ENCODE assay signal across 27 cellular contexts in the genomic region with DNA sequence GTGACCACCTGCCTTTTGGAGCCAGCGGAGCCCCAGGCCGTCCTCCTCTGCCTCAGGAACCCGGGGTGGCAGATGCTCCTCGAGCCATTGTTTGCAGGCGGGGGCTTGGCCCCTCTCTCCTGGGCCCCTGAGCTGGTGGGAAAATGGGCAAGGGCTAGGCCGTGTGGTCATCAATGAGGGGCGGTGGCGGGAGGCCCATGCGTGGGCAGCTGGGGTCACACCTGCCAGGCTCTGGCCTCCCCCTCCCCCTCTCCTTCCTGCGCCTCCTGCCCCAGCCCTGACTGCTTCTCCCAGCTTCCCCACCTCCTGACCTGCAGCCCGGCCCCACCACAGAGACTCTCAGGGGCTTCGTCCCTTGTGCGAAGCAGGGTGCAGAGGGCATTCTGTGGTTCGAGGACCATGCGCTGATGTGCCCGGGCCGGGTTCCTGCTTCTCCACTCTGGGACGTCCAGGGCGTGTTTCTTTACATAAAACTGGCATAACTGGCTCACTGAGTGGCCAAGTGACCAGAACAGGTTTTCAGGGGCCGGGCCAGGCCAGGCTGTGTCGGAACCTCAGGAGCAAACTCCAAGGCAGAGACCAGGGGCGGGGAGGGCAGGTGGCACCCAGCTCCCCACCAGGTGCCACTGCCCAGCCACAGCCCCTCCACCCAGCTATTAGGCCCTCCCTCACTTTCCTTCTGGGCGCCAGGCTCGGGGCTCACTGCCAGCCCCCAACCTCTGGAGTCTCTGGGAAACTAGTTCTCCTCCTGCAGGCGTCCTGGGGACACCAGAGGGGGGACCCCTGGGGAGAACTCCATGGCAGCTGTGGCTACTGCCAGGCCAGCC. TPM values are rescaled to one million over a fixed set of nuclear protein-coding genes. Genes with fewer than 3 reads are reported as not detected.
DNase-seq lines count a peak whose midpoint lies in the region; ATAC-seq, FAIRE-seq and TF ChIP-seq lines count a peak whose summit lies in the region.
"Had no signal": no experiment of that assay in that cellular context is flagged by ENCODE, and none has a peak within 500 bp of the region (broad histone marks: within the 10 kb centered on the region; RNA-seq: fewer than 3 reads in every experiment).

No MANE protein-coding gene starts in this region.

- BruUV-seq in MCF 10A (replicated peaks; lab: Mats Ljungman, UMichigan) (no TSS peak), K562 (replicated peaks; lab: Mats Ljungman, UMichigan) (no TSS peak)

- H3K27ac Mint-ChIP-seq in MCF 10A (ENCODE audit: low read depth, unreplicated experiment), result no peak overlapping the region
- peak overlapping the region in 1 of 3 experiments; percentile 25 for H3K27ac Mint-ChIP-seq in nephron
- H3K27ac Mint-ChIP-seq: activated CD4-positive, alpha-beta T cell treated with anti-CD3 and anti-CD28 coated beads, Interleukin-2, amount 10 ng/mL, durations not matched to agents 7 days and 5 days; activated naive CD4-positive, alpha-beta T cell treated with anti-CD3 and anti-CD28 coated beads for 36 hours; stimulated activated naive CD8-positive, alpha-beta T cell treated with anti-CD3 and anti-CD28 coated beads, Interleukin-15, amount 100 ng/mL, for 72 hours; T-helper 17 cell had no signal

- no peak for TF ChIP-seq EP300 in K562 (IDR thresholded peaks at IDR 0.05; ENCODE audit: low read length)

- no peak overlapping the region for H3K4me2 ChIP-seq in K562 (ENCODE audit: insufficient read depth, low read length)

- H3K4me1 Mint-ChIP-seq in MCF 10A (ENCODE audit: insufficient read depth, unreplicated experiment) (no peaks in the 10 kb centered on the region), nephron (peaks cover 40% of the 10 kb centered on the region)
- H3K4me1 Mint-ChIP-seq: activated CD4-positive, alpha-beta T cell treated with anti-CD3 and anti-CD28 coated beads, Interleukin-2, amount 10 ng/mL, durations not matched to agents 7 days and 5 days; stimulated activated naive CD8-positive, alpha-beta T cell treated with anti-CD3 and anti-CD28 coated beads, Interleukin-15, amount 100 ng/mL, for 72 hours had no signal

- no peak overlapping the region for H3K4me3 ChIP-seq in K562
- H3K4me3 ChIP-seq: esophagus muscularis mucosa, left ventricle myocardium inferior had no signal

- H3K27me3 ChIP-seq in K562 (ENCODE audit: control insufficient read depth in 2 of 2, insufficient read depth in 2 of 2, low read length in 2 of 2), result peaks cover 26 to 68% of the 10 kb centered on the region in 2 experiments; a peak in 4 of 5 replicates

- ATAC-seq in K562, result no peak
- ATAC-seq: stimulated activated naive CD8-positive, alpha-beta T cell treated with anti-CD3 and anti-CD28 coated beads, Interleukin-15, amount 100 ng/mL, for 72 hours; T-helper 17 cell had no signal

- no peak for TF ChIP-seq RAD21 in K562 (CRISPR knock-in tag; conservative IDR thresholded peaks at IDR 0.05 in 1 of 2, IDR thresholded peaks at IDR 0.05 in 1 of 2)

- no peak overlapping the region for H3K27ac ChIP-seq in K562 (ENCODE audit: extremely low read depth, low read depth, low read length)
- H3K27ac ChIP-seq: esophagus muscularis mucosa, HL-60, left ventricle myocardium inferior had no signal

- H3K79me2 ChIP-seq in K562 (ENCODE audit: control insufficient read depth, insufficient read depth, low read length), result no peaks in the 10 kb centered on the region

- no peaks in the 10 kb centered on the region for H3K9me1 ChIP-seq in K562 (ENCODE audit: control insufficient read depth, insufficient read depth, low read length)

- CTCF ChIA-PET in MCF 10A (lab: Yijun Ruan, JAX) (interaction anchor here (1.0 kb wide), 1 partner anchor 20 kb away, joined by 4 read pairs; no protein-coding TSS in a partner anchor), K562 (lab: Yijun Ruan, JAX; ENCODE audit: low intra/inter-chr PET ratio) (no interaction called here)

- DNase-seq in T47D (ENCODE audit: low read depth in 1 of 2, low spot score in 1 of 2) (peak; percentile 71 to 95), MCF 10A (ENCODE audit: unreplicated experiment) (no peak), K562 (ENCODE audit: extremely low read depth in 1 of 4, low spot score in 3 of 4) (no peak), ureter (ENCODE audit: low spot score) (peak; percentile 83), DMS 273 treated with DMSO at 0.1 percent for 48 hours (lab: John Stamatoyannopoulos, UW) (no peak)
- DNase-seq in central memory CD4-positive, alpha-beta T cell, result no peak
- DNase-seq in activated CD4-positive, alpha-beta T cell treated with anti-CD3 and anti-CD28 coated beads for 48 hours, result no peak
- DNase-seq: activated CD4-positive, alpha-beta T cell treated with anti-CD3 and anti-CD28 coated beads, Interleukin-2, amount 10 ng/mL, durations not matched to agents 7 days and 5 days; activated naive CD4-positive, alpha-beta T cell treated with anti-CD3 and anti-CD28 coated beads for 36 hours; activated T-cell treated with anti-CD3 and anti-CD28 coated beads, Interleukin-2, amount 50 U/mL, for 48 hours; C1 segment of cervical spinal cord; effector memory CD4-positive, alpha-beta T cell; foreskin melanocyte; HCEC 1CT; left ventricle myocardium inferior; posterior cingulate gyrus; stimulated activated naive CD8-positive, alpha-beta T cell treated with anti-CD3 and anti-CD28 coated beads, Interleukin-15, amount 100 ng/mL, for 72 hours; T-helper 17 cell had no signal

- H3K36me3 Mint-ChIP-seq in MCF 10A (ENCODE audit: insufficient read depth, unreplicated experiment) (no peaks in the 10 kb centered on the region), nephron (ENCODE audit: low read depth) (peaks cover 14% of the 10 kb centered on the region)

- peak overlapping the region in 1 of 2 experiments; percentile 64; a peak in 1 of 4 replicates for H3K9ac ChIP-seq in K562 (ENCODE audit: insufficient read depth in 1 of 2, low read depth in 2 of 2, low read length in 2 of 2)

- peaks cover 18% of the 10 kb centered on the region for H4K20me1 ChIP-seq in K562 (replicated peaks; ENCODE audit: control insufficient read depth, insufficient read depth, low read length)

- POLR2A ChIA-PET in MCF 10A (lab: Yijun Ruan, JAX) (no interaction called here), K562 (lab: Yijun Ruan, JAX) (interaction anchor here (0.7 to 1.7 kb wide), 2 partner anchors 9 to 21 kb away, joined by 3 to 5 read pairs; no protein-coding TSS in a partner anchor)

- H3K9me3 ChIP-seq in K562 (replicated peaks; ENCODE audit: control insufficient read depth, insufficient read depth, low read depth, low read length), result no peaks in the 10 kb centered on the region
- H3K9me3 ChIP-seq: esophagus muscularis mucosa, left ventricle myocardium inferior had no signal

- H3K4me1 ChIP-seq in K562 (replicated peaks in 1 of 2; ENCODE audit: control insufficient read depth in 2 of 2, insufficient read depth in 2 of 2, low read length in 2 of 2), result peaks cover 0 to 75% of the 10 kb centered on the region in 2 experiments; a peak in 4 of 5 replicates

- in situ Hi-C loops in T47D (cut with HindIII; ENCODE audit: low pct_unique_long_range_greater_than_20kb, low sequenced_read_pairs), result no loop called here
- in situ Hi-C loops in K562 (cut with MboI), result no loop called here

- TF ChIP-seq POLR2A in K562 (conservative IDR thresholded peaks at IDR 0.05), result no peak

- FAIRE-seq in K562 (lab: Jason Lieb, UNC), result no peak
- FAIRE-seq: A204.1, colon had no signal

- WGBS in K562 (ENCODE audit: insufficient coverage, low coverage, missing lambda C conversion rate), result 19% methylated on average over 25 of the region's 25 CpGs

- intact Hi-C loops in MCF 10A (cut with micrococcal nuclease), result no loop called here
- intact Hi-C loops in K562 (cut with micrococcal nuclease), result no loop called here

- H3K4me3 Mint-ChIP-seq in MCF 10A (ENCODE audit: unreplicated experiment) (no peak overlapping the region), nephron (peak overlapping the region; percentile 37 to 53 (median 38))
- H3K4me3 Mint-ChIP-seq: activated CD4-positive, alpha-beta T cell treated with anti-CD3 and anti-CD28 coated beads, Interleukin-2, amount 10 ng/mL, durations not matched to agents 7 days and 5 days; activated naive CD4-positive, alpha-beta T cell treated with anti-CD3 and anti-CD28 coated beads for 36 hours; stimulated activated naive CD8-positive, alpha-beta T cell treated with anti-CD3 and anti-CD28 coated beads, Interleukin-15, amount 100 ng/mL, for 72 hours; T-helper 17 cell had no signal

- H3K9me3 Mint-ChIP-seq in MCF 10A (ENCODE audit: unreplicated experiment) (no peaks in the 10 kb centered on the region), nephron (no peaks in the 10 kb centered on the region)
- H3K9me3 Mint-ChIP-seq: activated CD4-positive, alpha-beta T cell treated with anti-CD3 and anti-CD28 coated beads, Interleukin-2, amount 10 ng/mL, durations not matched to agents 7 days and 5 days; activated naive CD4-positive, alpha-beta T cell treated with anti-CD3 and anti-CD28 coated beads for 36 hours; stimulated activated naive CD8-positive, alpha-beta T cell treated with anti-CD3 and anti-CD28 coated beads, Interleukin-15, amount 100 ng/mL, for 72 hours had no signal

- peaks cover 35% of the 10 kb centered on the region for H3K27me3 Mint-ChIP-seq in MCF 10A (ENCODE audit: insufficient read depth, unreplicated experiment)
- H3K27me3 Mint-ChIP-seq in nephron (ENCODE audit: low read depth), result peaks cover 36% of the 10 kb centered on the region

- H3K36me3 ChIP-seq in K562 (ENCODE audit: control insufficient read depth, insufficient read depth, low read length), result no peaks in the 10 kb centered on the region
- H3K36me3 ChIP-seq: esophagus muscularis mucosa, left ventricle myocardium inferior had no signal

- no peak for TF ChIP-seq CTCF in MCF 10A (IDR thresholded peaks at IDR 0.05; ENCODE audit: unreplicated experiment)
- TF ChIP-seq CTCF in K562 (IDR thresholded peaks at IDR 0.05 in 2 of 3, conservative IDR thresholded peaks at IDR 0.05 in 1 of 3; ENCODE audit: insufficient read depth in 2 of 3, low read depth in 1 of 3, low read length in 3 of 3), result no peak
- TF ChIP-seq CTCF in nephron (IDR thresholded peaks at IDR 0.05; ENCODE audit: unreplicated experiment in 3 of 3), result no peak

- H2AFZ ChIP-seq in K562 (ENCODE audit: low read depth, low read length), result no peak overlapping the region

RNA-seq across cellular contexts. Expression of gene SAMD11, which starts 9.3 kb away (rescaled TPM):
- total RNA-seq in MCF 10A (2022) (not detected in 2 replicates), K562 (2014; rRNA removed) (0.41 and 0.82 TPM in 2 replicates), K562 (2014; rRNA removed; fragmentation: Illumina TruSeq; extraction: Trizol) (0.07 TPM in 1 of 2 replicates, not detected in the other), K562 (2015; rRNA removed; fragmentation: Illumina TruSeq; extraction: Trizol) (0.11 and 0.26 TPM in 2 replicates), K562 (2021) (0.38 and 0.49 TPM in 2 replicates), ureter (13.9 TPM)
- 0.42 and 1.3 TPM in 2 replicates for total RNA-seq in K562 (2011; cell fraction: chromatin; rRNA removed; ENCODE audit: low replicate concordance)
- total RNA-seq in K562 (2011; cell fraction: nucleolus; rRNA removed), result 1.2 and 1.8 TPM in 2 replicates
- 0.31 and 0.44 TPM in 2 replicates for total RNA-seq in K562 (2011; cell fraction: nucleoplasm; rRNA removed)
- polyA plus RNA-seq in K562 (2011; rRNA removed) (0.24 and 0.31 TPM in 2 replicates), K562 (2014; fragmentation: Illumina TruSeq; extraction: Trizol) (not detected in 2 replicates), K562 (2014; fragmentation: Nextera tagmentation; extraction: Ambion mirVana) (under 1 TPM in 1 of 2 experiments, not detected in 1; 0.08 TPM), K562 (2014; rRNA removed) (0.07 and 0.32 TPM in 2 replicates)
- 0.37 and 0.73 TPM in 2 replicates for polyA plus RNA-seq in K562 (2011; cell fraction: cytosol; rRNA removed)
- 1.6 and 3.1 TPM in 2 replicates for polyA plus RNA-seq in K562 (2011; cell fraction: nucleus; rRNA removed)
- 0.36 and 0.64 TPM in 2 replicates for polyA plus RNA-seq in K562 (2012)
- not detected in 2 replicates for polyA minus RNA-seq in K562 (2011; rRNA and poly(A)+ RNA removed)
- 1.3 and 3.5 TPM in 2 replicates for polyA minus RNA-seq in K562 (2011; cell fraction: cytosol; rRNA and poly(A)+ RNA removed)
- 0.94 and 1.6 TPM in 2 replicates for polyA minus RNA-seq in K562 (2011; cell fraction: nucleus; rRNA and poly(A)+ RNA removed)
- total RNA-seq: activated CD4-positive, alpha-beta T cell treated with anti-CD3 and anti-CD28 coated beads, Interleukin-2, amount 10 ng/mL, durations not matched to agents 7 days and 5 days; activated naive CD4-positive, alpha-beta T cell treated with anti-CD3 and anti-CD28 coated beads for 36 hours; mononuclear cell; SK-MEL-5; T-helper 17 cell had no signal

RNA-seq across cellular contexts. Expression of gene NOC2L, which starts 26.1 kb away (rescaled TPM):
- total RNA-seq in MCF 10A (2022), result 117 and 136 TPM in 2 replicates
- total RNA-seq in K562 (2011; cell fraction: chromatin; rRNA removed; ENCODE audit: low replicate concordance), result 185 and 348 TPM in 2 replicates
- 202 and 208 TPM in 2 replicates for total RNA-seq in K562 (2011; cell fraction: nucleolus; rRNA removed)
- total RNA-seq in K562 (2011; cell fraction: nucleoplasm; rRNA removed), result 191 and 196 TPM in 2 replicates
- 363 and 418 TPM in 2 replicates for total RNA-seq in K562 (2014; rRNA removed)
- 111 and 128 TPM in 2 replicates for total RNA-seq in K562 (2014; rRNA removed; fragmentation: Illumina TruSeq; extraction: Trizol)
- 214 and 216 TPM in 2 replicates for total RNA-seq in K562 (2015; rRNA removed; fragmentation: Illumina TruSeq; extraction: Trizol)
- 407 and 410 TPM in 2 replicates for total RNA-seq in K562 (2021)
- 86.6 and 118 TPM in 2 replicates for polyA plus RNA-seq in K562 (2011; rRNA removed)
- 166 and 242 TPM in 2 replicates for polyA plus RNA-seq in K562 (2011; cell fraction: cytosol; rRNA removed)
- 153 and 201 TPM in 2 replicates for polyA plus RNA-seq in K562 (2011; cell fraction: nucleus; rRNA removed)
- 162 and 252 TPM in 2 replicates for polyA plus RNA-seq in K562 (2012)
- polyA plus RNA-seq in K562 (2014; fragmentation: Illumina TruSeq; extraction: Trizol), result 200 and 279 TPM in 2 replicates
- 1 to 10 TPM; 4.0 to 9.7 TPM for polyA plus RNA-seq in K562 (2014; fragmentation: Nextera tagmentation; extraction: Ambion mirVana)
- 260 and 299 TPM in 2 replicates for polyA plus RNA-seq in K562 (2014; rRNA removed)
- polyA minus RNA-seq in K562 (2011; rRNA and poly(A)+ RNA removed), result 113 and 170 TPM in 2 replicates
- polyA minus RNA-seq in K562 (2011; cell fraction: cytosol; rRNA and poly(A)+ RNA removed), result 169 and 187 TPM in 2 replicates
- polyA minus RNA-seq in K562 (2011; cell fraction: nucleus; rRNA and poly(A)+ RNA removed), result 36.1 and 52.3 TPM in 2 replicates
- 71.9 TPM for total RNA-seq in ureter

RNA-seq across cellular contexts. Expression of gene KLHL17, which starts 27.4 kb away (rescaled TPM):
- total RNA-seq in MCF 10A (2022) (15.1 and 18.1 TPM in 2 replicates), K562 (2014; rRNA removed) (30.7 and 30.8 TPM in 2 replicates), K562 (2014; rRNA removed; fragmentation: Illumina TruSeq; extraction: Trizol) (1.5 and 2.9 TPM in 2 replicates), K562 (2015; rRNA removed; fragmentation: Illumina TruSeq; extraction: Trizol) (13.0 and 16.3 TPM in 2 replicates), K562 (2021) (58.1 and 71.4 TPM in 2 replicates), ureter (8.6 TPM)
- total RNA-seq in K562 (2011; cell fraction: chromatin; rRNA removed; ENCODE audit: low replicate concordance), result 105 and 413 TPM in 2 replicates
- total RNA-seq in K562 (2011; cell fraction: nucleolus; rRNA removed), result 347 and 361 TPM in 2 replicates
- total RNA-seq in K562 (2011; cell fraction: nucleoplasm; rRNA removed), result 167 and 188 TPM in 2 replicates
- polyA plus RNA-seq in K562 (2011; rRNA removed) (18.6 and 49.7 TPM in 2 replicates), K562 (2014; fragmentation: Illumina TruSeq; extraction: Trizol) (7.2 and 22.1 TPM in 2 replicates), K562 (2014; fragmentation: Nextera tagmentation; extraction: Ambion mirVana) (under 1 TPM; 0.14 to 0.55 TPM), K562 (2014; rRNA removed) (67.3 and 84.8 TPM in 2 replicates)
- 22.8 and 35.9 TPM in 2 replicates for polyA plus RNA-seq in K562 (2011; cell fraction: cytosol; rRNA removed)
- polyA plus RNA-seq in K562 (2011; cell fraction: nucleus; rRNA removed), result 819 and 946 TPM in 2 replicates
- 31.2 and 45.6 TPM in 2 replicates for polyA plus RNA-seq in K562 (2012)
- 3.4 and 5.1 TPM in 2 replicates for polyA minus RNA-seq in K562 (2011; rRNA and poly(A)+ RNA removed)
- 8.9 and 14.1 TPM in 2 replicates for polyA minus RNA-seq in K562 (2011; cell fraction: cytosol; rRNA and poly(A)+ RNA removed)
- 72.0 and 97.5 TPM in 2 replicates for polyA minus RNA-seq in K562 (2011; cell fraction: nucleus; rRNA and poly(A)+ RNA removed)

RNA-seq across cellular contexts. Expression of gene PLEKHN1, which starts 33.3 kb away (rescaled TPM):
- total RNA-seq in MCF 10A (2022) (7.9 and 11.1 TPM in 2 replicates), K562 (2014; rRNA removed) (0.09 and 0.69 TPM in 2 replicates), K562 (2014; rRNA removed; fragmentation: Illumina TruSeq; extraction: Trizol) (0.07 TPM in 1 of 2 replicates, not detected in the other), K562 (2015; rRNA removed; fragmentation: Illumina TruSeq; extraction: Trizol) (0.11 and 0.18 TPM in 2 replicates), K562 (2021) (1.2 and 1.5 TPM in 2 replicates), ureter (28.5 TPM)
- 0.99 and 3.5 TPM in 2 replicates for total RNA-seq in K562 (2011; cell fraction: chromatin; rRNA removed; ENCODE audit: low replicate concordance)
- total RNA-seq in K562 (2011; cell fraction: nucleolus; rRNA removed), result 1.2 and 2.6 TPM in 2 replicates
- total RNA-seq in K562 (2011; cell fraction: nucleoplasm; rRNA removed), result 0.88 and 1.6 TPM in 2 replicates
- polyA plus RNA-seq in K562 (2011; rRNA removed) (0.13 and 0.34 TPM in 2 replicates), K562 (2014; fragmentation: Illumina TruSeq; extraction: Trizol) (0.13 and 0.69 TPM in 2 replicates), K562 (2014; fragmentation: Nextera tagmentation; extraction: Ambion mirVana) (not detected), K562 (2014; rRNA removed) (0.52 and 0.80 TPM in 2 replicates)
- 0.12 and 0.37 TPM in 2 replicates for polyA plus RNA-seq in K562 (2011; cell fraction: cytosol; rRNA removed)
- 2.6 and 3.6 TPM in 2 replicates for polyA plus RNA-seq in K562 (2011; cell fraction: nucleus; rRNA removed)
- 0.47 and 1.4 TPM in 2 replicates for polyA plus RNA-seq in K562 (2012)
- not detected in 2 replicates for polyA minus RNA-seq in K562 (2011; rRNA and poly(A)+ RNA removed)
- 0.55 TPM in 1 of 2 replicates, not detected in the other for polyA minus RNA-seq in K562 (2011; cell fraction: cytosol; rRNA and poly(A)+ RNA removed)
- polyA minus RNA-seq in K562 (2011; cell fraction: nucleus; rRNA and poly(A)+ RNA removed), result 1.3 and 1.8 TPM in 2 replicates
- total RNA-seq: left ventricle myocardium inferior had no signal

RNA-seq across cellular contexts. Expression of gene PERM1, which starts 48.9 kb away (rescaled TPM):
- not detected in 2 replicates for total RNA-seq in MCF 10A (2022)
- total RNA-seq in K562 (2011; cell fraction: chromatin; rRNA removed; ENCODE audit: low replicate concordance), result 0.30 and 1.0 TPM in 2 replicates
- 0.39 and 0.67 TPM in 2 replicates for total RNA-seq in K562 (2011; cell fraction: nucleolus; rRNA removed)
- total RNA-seq in K562 (2011; cell fraction: nucleoplasm; rRNA removed), result 0.23 and 0.29 TPM in 2 replicates
- total RNA-seq in K562 (2014; rRNA removed), result not detected in 2 replicates
- not detected in 2 replicates for total RNA-seq in K562 (2014; rRNA removed; fragmentation: Illumina TruSeq; extraction: Trizol)
- not detected in 2 replicates for total RNA-seq in K562 (2015; rRNA removed; fragmentation: Illumina TruSeq; extraction: Trizol)
- total RNA-seq in K562 (2021), result not detected in 2 replicates
- polyA plus RNA-seq in K562 (2011; rRNA removed), result 0.04 TPM in 1 of 2 replicates, not detected in the other
- polyA plus RNA-seq in K562 (2011; cell fraction: cytosol; rRNA removed), result 0.06 TPM in 1 of 2 replicates, not detected in the other
- 0.18 and 0.25 TPM in 2 replicates for polyA plus RNA-seq in K562 (2011; cell fraction: nucleus; rRNA removed)
- 0.46 and 0.48 TPM in 2 replicates for polyA plus RNA-seq in K562 (2012)
- polyA plus RNA-seq in K562 (2014; fragmentation: Illumina TruSeq; extraction: Trizol), result not detected in 2 replicates
- polyA plus RNA-seq in K562 (2014; fragmentation: Nextera tagmentation; extraction: Ambion mirVana), result not detected
- not detected in 2 replicates for polyA plus RNA-seq in K562 (2014; rRNA removed)
- polyA minus RNA-seq in K562 (2011; rRNA and poly(A)+ RNA removed), result not detected in 2 replicates
- polyA minus RNA-seq in K562 (2011; cell fraction: cytosol; rRNA and poly(A)+ RNA removed), result not detected in 2 replicates
- 0.33 TPM in 1 of 2 replicates, not detected in the other for polyA minus RNA-seq in K562 (2011; cell fraction: nucleus; rRNA and poly(A)+ RNA removed)
- 0.10 TPM for total RNA-seq in ureter
- total RNA-seq: activated CD4-positive, alpha-beta T cell treated with anti-CD3 and anti-CD28 coated beads, Interleukin-2, amount 10 ng/mL, durations not matched to agents 7 days and 5 days; activated naive CD4-positive, alpha-beta T cell treated with anti-CD3 and anti-CD28 coated beads for 36 hours; NCI-H460; T-helper 17 cell had no signal
- polyA plus RNA-seq: neural cell had no signal

Comparison
In these comparisons a context has a peak if more than half of its experiments do, and no peak if none do; other contexts are left out.
1. DNase-seq: peak in T47D (2 of 2) and ureter (single experiment); none in MCF 10A (single experiment), K562 (0 of 4), central memory CD4-positive, alpha-beta T cell (single experiment), activated CD4-positive, alpha-beta T cell treated with anti-CD3 and anti-CD28 coated beads for 48 hours (single experiment) and DMS 273 treated with DMSO at 0.1 percent for 48 hours (single experiment).